23 cellular contexts compared by ENCODE assay signal in the genomic region with DNA sequence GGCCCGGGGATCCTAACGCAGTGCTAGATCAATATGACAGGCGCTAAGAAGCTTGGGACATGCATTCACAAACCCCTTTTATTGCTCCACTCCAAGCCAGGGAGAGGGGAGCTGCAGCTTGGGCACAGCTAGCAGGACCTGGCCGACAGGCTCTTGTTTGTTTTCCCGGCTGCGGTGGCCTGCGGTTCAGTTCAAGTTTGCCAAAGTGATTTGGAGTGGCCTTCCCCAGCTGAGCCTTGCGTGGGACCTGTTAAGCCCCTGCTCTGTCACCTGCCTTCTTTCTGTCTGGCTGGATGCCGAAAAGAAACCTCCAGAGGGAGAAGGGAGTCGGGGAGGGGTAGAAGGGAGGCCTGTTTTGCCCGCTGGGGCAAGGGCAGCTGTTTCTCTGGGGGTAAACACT.
DNase-seq lines count a peak whose midpoint lies in the region; ATAC-seq lines count a peak whose summit lies in the region.
"Had no signal": no experiment of that assay in that cellular context is flagged by ENCODE, and none has a peak within 500 bp of the region (broad histone marks: within the 10 kb centered on the region; RNA-seq: fewer than 3 reads in every experiment).

No MANE protein-coding gene starts in this region.

- H3K4me3 Mint-ChIP-seq in activated T-helper 1 cell treated with anti-CD3 and anti-CD28 coated beads, Interleukin-12 subunit alpha, Interleukin-12 subunit beta, Interleukin-2, Interleukin-4 antibody, amounts not matched to agents 30 ng/mL and 10 ng/mL and 1 ng/mL, durations not matched to agents 14 hours and 24 hours and 36 hours = no peak overlapping the region
- H3K4me3 Mint-ChIP-seq: activated B cell treated with CpG ODN at 0.5 μM for 24 hours; activated CD8-positive, alpha-beta T cell treated with anti-CD3 and anti-CD28 coated beads, Interleukin-2, amount 10 ng/mL, durations not matched to agents 7 days and 5 days; activated naive CD8-positive, alpha-beta T cell treated with anti-CD3 and anti-CD28 coated beads for 36 hours; natural killer cell treated with Interleukin-12 subunit alpha and Interleukin-12 subunit beta and Interleukin-15 and Interleukin-18, amount 100 ng/mL, for 72 hours; stimulated activated naive CD8-positive, alpha-beta T cell treated with anti-CD3 and anti-CD28 coated beads, Interleukin-15, Interleukin-2, amounts not matched to agents 100 ng/mL and 50 ng/mL, for 24 hours had no signal

- peak overlapping the region in 2 of 3 donors; percentile 29 to 68 for H3K9ac ChIP-seq in skeletal muscle tissue (ENCODE audit: low read depth in 1 of 3, low read length in 3 of 3)

- peaks cover 41 to 66% (median 49%) of the 10 kb centered on the region in 3 donors for H3K4me1 ChIP-seq in skeletal muscle tissue (ENCODE audit: control insufficient read depth in 3 of 3, insufficient read depth in 3 of 3, low read length in 3 of 3)

- DNase-seq in NCI-H2227 (lab: John Stamatoyannopoulos, UW; ENCODE audit: unreplicated experiment) = peak; percentile 52
- no peak for DNase-seq in NCI-H2227 treated with DMSO at 0.1 percent for 48 hours (lab: John Stamatoyannopoulos, UW)
- peak; percentile 76 for DNase-seq in NCI-H345 (lab: John Stamatoyannopoulos, UW)
- peak; percentile 14 for DNase-seq in globus pallidus (ENCODE audit: low spot score)
- no peak for DNase-seq in T-helper 2 cell
- DNase-seq in activated T-helper 1 cell treated with anti-CD3 and anti-CD28 coated beads, Interleukin-12 subunit alpha, Interleukin-12 subunit beta, Interleukin-2, Interleukin-4 antibody, amounts not matched to agents 30 ng/mL and 10 ng/mL and 1 ng/mL, durations not matched to agents 14 hours and 24 hours and 36 hours (ENCODE audit: low spot score) = no peak
- DNase-seq: activated B cell treated with CpG ODN at 0.5 μM for 24 hours; activated CD8-positive, alpha-beta T cell treated with anti-CD3 and anti-CD28 coated beads, Interleukin-2, amount 10 ng/mL, durations not matched to agents 7 days and 5 days; activated naive CD8-positive, alpha-beta T cell treated with anti-CD3 and anti-CD28 coated beads for 36 hours; activated T-cell treated with anti-CD3 and anti-CD28 coated beads, Interleukin-2, amount 50 U/mL, for 48 hours; effector CD8-positive, alpha-beta T cell; EL; islet precursor cell; mesendoderm; NCI-H1436; SW 1271 had no signal

- no peaks in the 10 kb centered on the region for H3K27me3 ChIP-seq in skeletal muscle tissue (ENCODE audit: control insufficient read depth in 3 of 3, insufficient read depth in 3 of 3, low read length in 3 of 3)
- H3K27me3 ChIP-seq: right atrium auricular region had no signal

- H3K27me3 Mint-ChIP-seq in activated T-helper 1 cell treated with anti-CD3 and anti-CD28 coated beads, Interleukin-12 subunit alpha, Interleukin-12 subunit beta, Interleukin-2, Interleukin-4 antibody, amounts not matched to agents 30 ng/mL and 10 ng/mL and 1 ng/mL, durations not matched to agents 14 hours and 24 hours and 36 hours (ENCODE audit: insufficient read depth) = no peaks in the 10 kb centered on the region
- H3K27me3 Mint-ChIP-seq: natural killer cell treated with Interleukin-12 subunit alpha and Interleukin-12 subunit beta and Interleukin-15 and Interleukin-18, amount 100 ng/mL, for 72 hours had no signal

- H3K9me3 ChIP-seq in skeletal muscle tissue (ENCODE audit: control insufficient read depth in 3 of 3, low read length in 3 of 3) = no peaks in the 10 kb centered on the region
- H3K9me3 ChIP-seq: HAP-1, right atrium auricular region had no signal

- no peaks in the 10 kb centered on the region for H3K4me1 Mint-ChIP-seq in activated T-helper 1 cell treated with anti-CD3 and anti-CD28 coated beads, Interleukin-12 subunit alpha, Interleukin-12 subunit beta, Interleukin-2, Interleukin-4 antibody, amounts not matched to agents 30 ng/mL and 10 ng/mL and 1 ng/mL, durations not matched to agents 14 hours and 24 hours and 36 hours (ENCODE audit: low read depth)
- H3K4me1 Mint-ChIP-seq: activated B cell treated with CpG ODN at 0.5 μM for 24 hours; activated naive CD8-positive, alpha-beta T cell treated with anti-CD3 and anti-CD28 coated beads for 36 hours had no signal

- no peaks in the 10 kb centered on the region for H3K36me3 ChIP-seq in skeletal muscle tissue (ENCODE audit: control insufficient read depth in 3 of 3, insufficient read depth in 3 of 3, low read length in 3 of 3)
- H3K36me3 ChIP-seq: HAP-1, right atrium auricular region had no signal

- ATAC-seq in HG02588 (IDR thresholded peaks at IDR 0.05; ENCODE audit: unreplicated experiment) = no peak
- ATAC-seq: activated CD8-positive, alpha-beta T cell treated with anti-CD3 and anti-CD28 coated beads, Interleukin-2, amount 10 ng/mL, durations not matched to agents 7 days and 5 days; K562; natural killer cell treated with Interleukin-12 subunit alpha and Interleukin-12 subunit beta and Interleukin-15 and Interleukin-18, amount 100 ng/mL, for 72 hours had no signal

- no peaks in the 10 kb centered on the region for H3K36me3 Mint-ChIP-seq in activated T-helper 1 cell treated with anti-CD3 and anti-CD28 coated beads, Interleukin-12 subunit alpha, Interleukin-12 subunit beta, Interleukin-2, Interleukin-4 antibody, amounts not matched to agents 30 ng/mL and 10 ng/mL and 1 ng/mL, durations not matched to agents 14 hours and 24 hours and 36 hours (ENCODE audit: low read depth)
- H3K36me3 Mint-ChIP-seq: activated naive CD8-positive, alpha-beta T cell treated with anti-CD3 and anti-CD28 coated beads for 36 hours; natural killer cell treated with Interleukin-12 subunit alpha and Interleukin-12 subunit beta and Interleukin-15 and Interleukin-18, amount 100 ng/mL, for 72 hours had no signal

- no peak overlapping the region for H3K27ac Mint-ChIP-seq in activated T-helper 1 cell treated with anti-CD3 and anti-CD28 coated beads, Interleukin-12 subunit alpha, Interleukin-12 subunit beta, Interleukin-2, Interleukin-4 antibody, amounts not matched to agents 30 ng/mL and 10 ng/mL and 1 ng/mL, durations not matched to agents 14 hours and 24 hours and 36 hours
- H3K27ac Mint-ChIP-seq: activated B cell treated with CpG ODN at 0.5 μM for 24 hours; activated CD8-positive, alpha-beta T cell treated with anti-CD3 and anti-CD28 coated beads, Interleukin-2, amount 10 ng/mL, durations not matched to agents 7 days and 5 days; activated naive CD8-positive, alpha-beta T cell treated with anti-CD3 and anti-CD28 coated beads for 36 hours; natural killer cell treated with Interleukin-12 subunit alpha and Interleukin-12 subunit beta and Interleukin-15 and Interleukin-18, amount 100 ng/mL, for 72 hours; stimulated activated naive CD8-positive, alpha-beta T cell treated with anti-CD3 and anti-CD28 coated beads, Interleukin-15, Interleukin-2, amounts not matched to agents 100 ng/mL and 50 ng/mL, for 24 hours had no signal

- peak overlapping the region in 1 of 3 donors; percentile 23 for H3K4me3 ChIP-seq in skeletal muscle tissue (ENCODE audit: low read length in 3 of 3)
- H3K4me3 ChIP-seq: HAP-1, K562, right atrium auricular region had no signal

- H3K9me3 Mint-ChIP-seq in activated T-helper 1 cell treated with anti-CD3 and anti-CD28 coated beads, Interleukin-12 subunit alpha, Interleukin-12 subunit beta, Interleukin-2, Interleukin-4 antibody, amounts not matched to agents 30 ng/mL and 10 ng/mL and 1 ng/mL, durations not matched to agents 14 hours and 24 hours and 36 hours = no peaks in the 10 kb centered on the region
- H3K9me3 Mint-ChIP-seq: activated B cell treated with CpG ODN at 0.5 μM for 24 hours; activated naive CD8-positive, alpha-beta T cell treated with anti-CD3 and anti-CD28 coated beads for 36 hours; natural killer cell treated with Interleukin-12 subunit alpha and Interleukin-12 subunit beta and Interleukin-15 and Interleukin-18, amount 100 ng/mL, for 72 hours; stimulated activated naive CD8-positive, alpha-beta T cell treated with anti-CD3 and anti-CD28 coated beads, Interleukin-15, Interleukin-2, amounts not matched to agents 100 ng/mL and 50 ng/mL, for 24 hours had no signal

- intact Hi-C loops in activated T-helper 1 cell treated with anti-CD3 and anti-CD28 coated beads, Interleukin-12 subunit alpha, Interleukin-12 subunit beta, Interleukin-2, Interleukin-4 antibody, amounts not matched to agents 30 ng/mL and 10 ng/mL and 1 ng/mL, durations not matched to agents 14 hours and 24 hours and 36 hours (cut with micrococcal nuclease) = no loop called here

- peak overlapping the region; percentile 55 for H3K27ac ChIP-seq in skeletal muscle tissue (ENCODE audit: low read depth, low read length)
- H3K27ac ChIP-seq: right atrium auricular region had no signal

Comparison
In these comparisons a context has a peak if more than half of its experiments do, and no peak if none do; other contexts are left out.
1. DNase-seq: peak in NCI-H2227 (single experiment), NCI-H345 (single experiment) and globus pallidus (single experiment); none in NCI-H2227 treated with DMSO at 0.1 percent for 48 hours (single experiment), T-helper 2 cell (0 of 5) and activated T-helper 1 cell treated with anti-CD3 and anti-CD28 coated beads, Interleukin-12 subunit alpha, Interleukin-12 subunit beta, Interleukin-2, Interleukin-4 antibody, amounts not matched to agents 30 ng/mL and 10 ng/mL and 1 ng/mL, durations not matched to agents 14 hours and 24 hours and 36 hours (single experiment).